ENCODE assay signal across 9 cellular contexts in genomic region chr19:34310494-34310981, GRCh38. TPM values are rescaled to one million over a fixed set of nuclear protein-coding genes. Genes with fewer than 3 reads are reported as not detected.
A peak's percentile ranks its signal among the peaks of the same experiment; 100 is the strongest.
DNase-seq lines count a peak whose midpoint lies in the region; ATAC-seq and TF ChIP-seq lines count a peak whose summit lies in the region.
"Had no signal": no experiment of that assay in that cellular context is flagged by ENCODE, and none has a peak within 500 bp of the region (broad histone marks: within the 10 kb centered on the region; RNA-seq: fewer than 3 reads in every experiment).

No MANE protein-coding gene starts in this region.

- H3K27me3 Mint-ChIP-seq in activated naive CD4-positive, alpha-beta T cell treated with anti-CD3 and anti-CD28 coated beads, Interleukin-2, amount 50 U/mL, for 24 hours, result no peaks in the 10 kb centered on the region

- peaks cover 28% of the 10 kb centered on the region for H3K4me1 ChIP-seq in foreskin keratinocyte
- peaks cover 10% of the 10 kb centered on the region for H3K4me1 ChIP-seq in testis

- DNase-seq in activated naive CD4-positive, alpha-beta T cell treated with Interleukin-2 at 50 U/mL for 16 hours, result no peak
- DNase-seq in NCI-H69 (lab: John Stamatoyannopoulos, UW) (peak; percentile 95), foreskin keratinocyte (no peak), testis (peak; percentile 38), EL (no peak), ACHN (no peak)
- no peak for DNase-seq in activated CD4-positive, CD25-positive, alpha-beta regulatory T cell treated with anti-CD3 and anti-CD28 coated beads, Interleukin-2, amount 50 U/mL, for 72 hours
- DNase-seq: stimulated activated CD4-positive, alpha-beta T cell treated with anti-CD3 and anti-CD28 coated beads, Interleukin-4, amount 100 ng/mL, for 1 hour had no signal

- H3K4me3 Mint-ChIP-seq in activated naive CD4-positive, alpha-beta T cell treated with anti-CD3 and anti-CD28 coated beads, Interleukin-2, amount 50 U/mL, for 24 hours, result peak overlapping the region; percentile 11

- H3K36me3 ChIP-seq in testis (ENCODE audit: low read depth, missing control alignments), result no peaks in the 10 kb centered on the region

- in situ Hi-C loops in ACHN (cut with HindIII; ENCODE audit: low pct_ligation_motif_present, low pct_unique_long_range_greater_than_20kb, low sequenced_read_pairs), result no loop called here

- H3K4me3 ChIP-seq in testis, result no peak overlapping the region

- no peaks in the 10 kb centered on the region for H3K9me3 Mint-ChIP-seq in activated naive CD4-positive, alpha-beta T cell treated with anti-CD3 and anti-CD28 coated beads, Interleukin-2, amount 50 U/mL, for 24 hours

- intact Hi-C loops in testis (cut with DNase I; ENCODE audit: low total_unique reads), result no loop called here

- peak; percentile 13 for ATAC-seq in foreskin keratinocyte

- 69 to 74% methylated on average over 6 of the region's 6 CpGs for WGBS in testis, 2 donors

- TF ChIP-seq POLR2A in testis (IDR thresholded peaks at IDR 0.05), result no peak

- H3K27me3 ChIP-seq in foreskin keratinocyte (no peaks in the 10 kb centered on the region), testis (no peaks in the 10 kb centered on the region)

- H3K36me3 Mint-ChIP-seq in activated naive CD4-positive, alpha-beta T cell treated with anti-CD3 and anti-CD28 coated beads, Interleukin-2, amount 50 U/mL, for 24 hours, result peaks cover 18% of the 10 kb centered on the region

- TF ChIP-seq CTCF in foreskin keratinocyte (conservative IDR thresholded peaks at IDR 0.05) (no peak), testis (IDR thresholded peaks at IDR 0.05) (no peak)

- no peak overlapping the region for H3K27ac ChIP-seq in foreskin keratinocyte
- peak overlapping the region; percentile 30 to 42 for H3K27ac ChIP-seq in testis

- peak overlapping the region; percentile 68 for H3K27ac Mint-ChIP-seq in activated naive CD4-positive, alpha-beta T cell treated with anti-CD3 and anti-CD28 coated beads, Interleukin-2, amount 50 U/mL, for 24 hours

- peaks cover 71% of the 10 kb centered on the region for H3K4me1 Mint-ChIP-seq in activated naive CD4-positive, alpha-beta T cell treated with anti-CD3 and anti-CD28 coated beads, Interleukin-2, amount 50 U/mL, for 24 hours

- no peaks in the 10 kb centered on the region for H3K9me3 ChIP-seq in testis

RNA-seq across cellular contexts. Expression of gene GPI, which starts 54.5 kb away (rescaled TPM):
- total RNA-seq in foreskin keratinocyte (192 and 196 TPM in 2 replicates), testis (100 to 1,000 TPM; 109 to 198 TPM)
- polyA plus RNA-seq in foreskin keratinocyte (156 and 169 TPM in 2 replicates), testis (ENCODE audit: insufficient read depth, low read depth, low replicate concordance) (198 TPM)

RNA-seq across cellular contexts. Expression of gene GARRE1, which starts 56.2 kb away (rescaled TPM):
- total RNA-seq in foreskin keratinocyte, result 9.9 and 11.1 TPM in 2 replicates
- polyA plus RNA-seq in foreskin keratinocyte, result 2.1 and 2.4 TPM in 2 replicates
- total RNA-seq in testis, result 10 to 100 TPM; 33.7 to 38.4 TPM
- polyA plus RNA-seq in testis (ENCODE audit: insufficient read depth, low read depth, low replicate concordance), result 21.1 TPM

Comparison
In these comparisons a context has a peak if more than half of its experiments do, and no peak if none do; other contexts are left out.
1. DNase-seq: peak in NCI-H69 (single experiment) and testis (single experiment); none in activated naive CD4-positive, alpha-beta T cell treated with Interleukin-2 at 50 U/mL for 16 hours (single experiment), foreskin keratinocyte (0 of 2), activated CD4-positive, CD25-positive, alpha-beta regulatory T cell treated with anti-CD3 and anti-CD28 coated beads, Interleukin-2, amount 50 U/mL, for 72 hours (single experiment), EL (single experiment) and ACHN (single experiment).